ENCODE assay signal across 23 cellular contexts in genomic region chr5:116702776-116703175, GRCh38.
A peak's percentile ranks its signal among the peaks of the same experiment; 100 is the strongest.
DNase-seq lines count a peak whose midpoint lies in the region; ATAC-seq and TF ChIP-seq lines count a peak whose summit lies in the region.
"Had no signal": no experiment of that assay in that cellular context is flagged by ENCODE, and none has a peak within 500 bp of the region (broad histone marks: within the 10 kb centered on the region; RNA-seq: fewer than 3 reads in every experiment).

No MANE protein-coding gene starts in this region.

- POLR2A ChIA-PET in T-cell (lab: Charles Lee): interaction anchor here in 1 of 2 donors (0.6 kb wide), 1 partner anchor 386 kb away, joined by 3 read pairs; no protein-coding TSS in a partner anchor

- H3K4me1 ChIP-seq in foreskin keratinocyte: no peaks in the 10 kb centered on the region
- H3K4me1 ChIP-seq: body of pancreas had no signal

- DNase-seq in foreskin keratinocyte (peak; percentile 0 to 24), NCI-H510A (lab: John Stamatoyannopoulos, UW) (no peak), T-cell (no peak), NCI-H1105 treated with DMSO at 0.1 percent for 48 hours (lab: John Stamatoyannopoulos, UW) (no peak), hepatic stellate cell (ENCODE audit: low spot score) (no peak)
- DNase-seq: activated naive CD8-positive, alpha-beta T cell treated with anti-CD3 and anti-CD28 coated beads, Interleukin-2, amount 10 ng/mL, durations not matched to agents 7 days and 5 days; body of pancreas; GOT3; IMR-90; left colon; NCI-H1436; NCI-H524; nephron progenitor cell; RPMI8226; stimulated activated CD4-positive, alpha-beta T cell treated with anti-CD3 and anti-CD28 coated beads, Interleukin-15, amount 100 ng/mL, for 24 hours had no signal

- no peak overlapping the region for H3K27ac Mint-ChIP-seq in T-cell
- H3K27ac Mint-ChIP-seq: activated naive CD8-positive, alpha-beta T cell treated with anti-CD3 and anti-CD28 coated beads, Interleukin-2, amount 10 ng/mL, durations not matched to agents 7 days and 5 days; activated T-helper 17 cell treated with anti-CD3 and anti-CD28 coated beads, Interleukin-2, amount 50 U/mL, for 72 hours; CD4-positive, alpha-beta memory T cell; mesothelial cell of epicardium; nephron progenitor cell had no signal

- no peak for TF ChIP-seq CTCF in foreskin keratinocyte (conservative IDR thresholded peaks at IDR 0.05)

- ATAC-seq in GM18907 (IDR thresholded peaks at IDR 0.05; ENCODE audit: unreplicated experiment) (peak; percentile 43), GM21515 (IDR thresholded peaks at IDR 0.05; ENCODE audit: unreplicated experiment) (peak; percentile 41), HG02885 (IDR thresholded peaks at IDR 0.05; ENCODE audit: poor library complexity, unreplicated experiment) (peak; percentile 45), foreskin keratinocyte (peak; percentile 69), T-cell (replicated peaks in 1 of 4) (no peak)
- ATAC-seq: activated T-helper 17 cell treated with anti-CD3 and anti-CD28 coated beads, Interleukin-2, amount 50 U/mL, for 72 hours; body of pancreas; left colon; sciatic nerve had no signal

- peak overlapping the region; percentile 11 for H3K27ac ChIP-seq in foreskin keratinocyte
- H3K27ac ChIP-seq: body of pancreas, SK-N-MC had no signal

- H3K4me3 Mint-ChIP-seq in T-cell: no peak overlapping the region
- H3K4me3 Mint-ChIP-seq: activated naive CD8-positive, alpha-beta T cell treated with anti-CD3 and anti-CD28 coated beads, Interleukin-2, amount 10 ng/mL, durations not matched to agents 7 days and 5 days; activated T-helper 17 cell treated with anti-CD3 and anti-CD28 coated beads, Interleukin-2, amount 50 U/mL, for 72 hours; CD4-positive, alpha-beta memory T cell; mesothelial cell of epicardium; nephron progenitor cell had no signal

- peaks cover 0 to 4% (median 0%) of the 10 kb centered on the region in 3 donors for H3K9me3 Mint-ChIP-seq in T-cell
- H3K9me3 Mint-ChIP-seq: activated naive CD8-positive, alpha-beta T cell treated with anti-CD3 and anti-CD28 coated beads, Interleukin-2, amount 10 ng/mL, durations not matched to agents 7 days and 5 days; activated T-helper 17 cell treated with anti-CD3 and anti-CD28 coated beads, Interleukin-2, amount 50 U/mL, for 72 hours had no signal

- H3K27me3 Mint-ChIP-seq in T-cell: no peaks in the 10 kb centered on the region
- H3K27me3 Mint-ChIP-seq: activated naive CD8-positive, alpha-beta T cell treated with anti-CD3 and anti-CD28 coated beads, Interleukin-2, amount 10 ng/mL, durations not matched to agents 7 days and 5 days; activated T-helper 17 cell treated with anti-CD3 and anti-CD28 coated beads, Interleukin-2, amount 50 U/mL, for 72 hours had no signal

- no peaks in the 10 kb centered on the region for H3K36me3 Mint-ChIP-seq in T-cell
- H3K36me3 Mint-ChIP-seq: activated naive CD8-positive, alpha-beta T cell treated with anti-CD3 and anti-CD28 coated beads, Interleukin-2, amount 10 ng/mL, durations not matched to agents 7 days and 5 days; CD4-positive, alpha-beta memory T cell; mesothelial cell of epicardium had no signal

- no peaks in the 10 kb centered on the region for H3K4me1 Mint-ChIP-seq in T-cell
- H3K4me1 Mint-ChIP-seq: activated naive CD8-positive, alpha-beta T cell treated with anti-CD3 and anti-CD28 coated beads, Interleukin-2, amount 10 ng/mL, durations not matched to agents 7 days and 5 days; activated T-helper 17 cell treated with anti-CD3 and anti-CD28 coated beads, Interleukin-2, amount 50 U/mL, for 72 hours had no signal

- H3K27me3 ChIP-seq in foreskin keratinocyte: no peaks in the 10 kb centered on the region
- H3K27me3 ChIP-seq: body of pancreas had no signal

- CTCF ChIA-PET in T-cell (lab: Charles Lee): no interaction called here

Comparison
In these comparisons a context has a peak if more than half of its experiments do, and no peak if none do; other contexts are left out.
1. ATAC-seq: peak in GM18907 (single experiment), GM21515 (single experiment), HG02885 (single experiment) and foreskin keratinocyte (single experiment); none in T-cell (0 of 4).
2. DNase-seq: peak in foreskin keratinocyte (2 of 2); none in NCI-H510A (single experiment), T-cell (0 of 34), NCI-H1105 treated with DMSO at 0.1 percent for 48 hours (single experiment) and hepatic stellate cell (single experiment).